ENCODE assay signal across 39 cellular contexts in the genomic region with DNA sequence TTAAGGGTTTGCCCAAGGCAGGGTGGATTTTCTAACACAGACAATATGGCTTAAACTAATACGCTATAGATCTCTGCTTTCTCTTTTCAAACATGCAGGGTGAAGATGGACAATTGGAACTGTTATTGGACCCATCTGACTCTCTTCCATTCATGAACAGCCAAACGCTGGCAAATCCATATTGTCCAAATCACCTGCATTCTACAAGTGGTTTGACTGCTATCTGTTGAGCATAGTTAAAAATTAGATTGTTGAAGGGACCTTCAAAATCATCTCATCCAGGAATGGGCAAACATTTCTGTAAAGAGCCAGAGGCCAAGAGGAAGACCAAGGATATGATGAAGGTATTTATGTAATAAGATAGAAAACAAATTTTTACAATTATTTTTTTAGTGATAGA.
"Had no signal": no experiment of that assay in that cellular context is flagged by ENCODE, and none has a peak within 500 bp of the region (broad histone marks: within the 10 kb centered on the region; RNA-seq: fewer than 3 reads in every experiment).

No MANE protein-coding gene starts in this region.

- FAIRE-seq: astrocyte, bronchial epithelial cell had no signal

- H3K27ac ChIP-seq: adrenal gland, ascending aorta, body of pancreas, brain microvascular endothelial cell, breast epithelium, cardiac muscle cell had no signal

- H3K4me3 ChIP-seq: adrenal gland, ascending aorta, body of pancreas, breast epithelium, cardiac muscle cell had no signal

- H3K27me3 ChIP-seq: ascending aorta, body of pancreas, brain microvascular endothelial cell, breast epithelium, cardiac muscle cell had no signal

- H3K27me3 Mint-ChIP-seq: activated naive CD4-positive, alpha-beta T cell treated with anti-CD3 and anti-CD28 coated beads, Interleukin-2, amount 50 U/mL, for 24 hours; activated naive CD8-positive, alpha-beta T cell; activated T-cell treated with anti-CD3 and anti-CD28 coated beads, Interleukin-2, amount 50 U/mL, for 24 hours; activated T-helper 17 cell treated with anti-CD3 and anti-CD28 coated beads, Interleukin-2, amount 50 U/mL, for 72 hours; brain; central memory CD8-positive, alpha-beta T cell had no signal

- H3K36me3 ChIP-seq: adrenal gland, ascending aorta, brain microvascular endothelial cell, breast epithelium, cardiac muscle cell had no signal

- H3K36me3 Mint-ChIP-seq: activated naive CD8-positive, alpha-beta T cell; activated naive CD8-positive, alpha-beta T cell treated with anti-CD3 and anti-CD28 coated beads for 36 hours; activated naive CD8-positive, alpha-beta T cell treated with anti-CD3 and anti-CD28 coated beads, Interleukin-2, amount 10 ng/mL, durations not matched to agents 7 days and 5 days; brain had no signal

- ATAC-seq: activated naive CD4-positive, alpha-beta T cell treated with anti-CD3 and anti-CD28 coated beads, Interleukin-2, amount 50 U/mL, for 72 hours; activated naive CD8-positive, alpha-beta T cell treated with anti-CD3 and anti-CD28 coated beads, Interleukin-2, amount 50 U/mL, for 24 hours; activated T-cell treated with anti-CD3 and anti-CD28 coated beads, Interleukin-2, amount 50 U/mL, for 4 hours; activated T-helper 17 cell treated with anti-CD3 and anti-CD28 coated beads, Interleukin-2, amount 50 U/mL, for 72 hours; body of pancreas had no signal

- H3K9me3 ChIP-seq: adrenal gland, ascending aorta, body of pancreas, breast epithelium had no signal

- H3K4me1 Mint-ChIP-seq: activated naive CD8-positive, alpha-beta T cell treated with anti-CD3 and anti-CD28 coated beads, Interleukin-2, amount 10 ng/mL, durations not matched to agents 7 days and 5 days had no signal

- DNase-seq: activated effector memory CD4-positive, alpha-beta T cell treated with anti-CD3 and anti-CD28 coated beads, Interleukin-2, amount 50 U/mL, for 16 hours; activated effector memory CD4-positive, alpha-beta T cell treated with Interleukin-2 at 50 U/mL for 16 hours; activated gamma-delta T cell; activated gamma-delta T cell treated with Interleukin-2 at 50 U/mL for 16 hours; activated naive CD4-positive, alpha-beta T cell; activated naive CD4-positive, alpha-beta T cell treated with anti-CD3 and anti-CD28 coated beads for 36 hours; activated naive CD4-positive, alpha-beta T cell treated with anti-CD3 and anti-CD28 coated beads, Interleukin-2, amount 10 ng/mL, durations not matched to agents 7 days and 5 days; activated naive CD4-positive, alpha-beta T cell treated with anti-CD3 and anti-CD28 coated beads, Interleukin-2, amount 50 U/mL, for 16 hours; activated naive CD4-positive, alpha-beta T cell treated with Interleukin-2 at 50 U/mL for 16 hours; activated naive CD8-positive, alpha-beta T cell treated with anti-CD3 and anti-CD28 coated beads for 36 hours; activated naive CD8-positive, alpha-beta T cell treated with anti-CD3 and anti-CD28 coated beads, Interleukin-2, amount 10 ng/mL, durations not matched to agents 7 days and 5 days; activated naive CD8-positive, alpha-beta T cell treated with anti-CD3 and anti-CD28 coated beads, Interleukin-2, amount 50 U/mL, for 24 hours; activated T-cell treated with anti-CD3 and anti-CD28 coated beads, Interleukin-2, amount 50 U/mL, for 24 hours; activated T-cell treated with anti-CD3 and anti-CD28 coated beads, Interleukin-2, amount 50 U/mL, for 4 hours; activated T-cell treated with anti-CD3 and anti-CD28 coated beads, Interleukin-2, amount 50 U/mL, for 48 hours; activated T-cell treated with anti-CD3 and anti-CD28 coated beads, Interleukin-2, amount 50 U/mL, for 72 hours; adrenal gland; amniotic stem cell; amygdala; anterior cingulate cortex; aorta; body of pancreas; brain microvascular endothelial cell; caudate nucleus; central memory CD4-positive, alpha-beta T cell; cerebellar nuclear complex had no signal

- H3K9me3 Mint-ChIP-seq: activated naive CD4-positive, alpha-beta T cell treated with anti-CD3 and anti-CD28 coated beads for 36 hours; activated naive CD4-positive, alpha-beta T cell treated with anti-CD3 and anti-CD28 coated beads, Interleukin-2, amount 50 U/mL, for 24 hours; activated naive CD8-positive, alpha-beta T cell treated with anti-CD3 and anti-CD28 coated beads for 36 hours; activated naive CD8-positive, alpha-beta T cell treated with anti-CD3 and anti-CD28 coated beads, Interleukin-2, amount 10 ng/mL, durations not matched to agents 7 days and 5 days; activated naive CD8-positive, alpha-beta T cell treated with anti-CD3 and anti-CD28 coated beads, Interleukin-2, amount 50 U/mL, for 24 hours; activated T-cell treated with anti-CD3 and anti-CD28 coated beads, Interleukin-2, amount 50 U/mL, for 24 hours; activated T-cell treated with anti-CD3 and anti-CD28 coated beads, Interleukin-2, amount 50 U/mL, for 4 hours; activated T-cell treated with anti-CD3 and anti-CD28 coated beads, Interleukin-2, amount 50 U/mL, for 72 hours; activated T-helper 1 cell treated with anti-CD3 and anti-CD28 coated beads, Interleukin-12 subunit alpha, Interleukin-12 subunit beta, Interleukin-2, Interleukin-4 antibody, amounts not matched to agents 30 ng/mL and 10 ng/mL and 1 ng/mL, durations not matched to agents 14 hours and 24 hours and 36 hours; activated T-helper 17 cell treated with anti-CD3 and anti-CD28 coated beads, Interleukin-2, amount 50 U/mL, for 72 hours; brain; central memory CD8-positive, alpha-beta T cell had no signal

- H3K27ac Mint-ChIP-seq: activated naive CD4-positive, alpha-beta T cell treated with anti-CD3 and anti-CD28 coated beads for 36 hours; activated naive CD4-positive, alpha-beta T cell treated with anti-CD3 and anti-CD28 coated beads, Interleukin-2, amount 10 ng/mL, durations not matched to agents 7 days and 5 days; activated naive CD4-positive, alpha-beta T cell treated with anti-CD3 and anti-CD28 coated beads, Interleukin-2, amount 50 U/mL, for 24 hours; activated naive CD4-positive, alpha-beta T cell treated with anti-CD3 and anti-CD28 coated beads, Interleukin-2, amount 50 U/mL, for 72 hours; activated naive CD8-positive, alpha-beta T cell; activated naive CD8-positive, alpha-beta T cell treated with anti-CD3 and anti-CD28 coated beads for 36 hours; activated naive CD8-positive, alpha-beta T cell treated with anti-CD3 and anti-CD28 coated beads, Interleukin-2, amount 10 ng/mL, durations not matched to agents 7 days and 5 days; activated naive CD8-positive, alpha-beta T cell treated with anti-CD3 and anti-CD28 coated beads, Interleukin-2, amount 50 U/mL, for 24 hours; activated T-cell treated with anti-CD3 and anti-CD28 coated beads, Interleukin-2, amount 50 U/mL, for 24 hours; activated T-cell treated with anti-CD3 and anti-CD28 coated beads, Interleukin-2, amount 50 U/mL, for 72 hours; activated T-helper 1 cell treated with anti-CD3 and anti-CD28 coated beads, Interleukin-12 subunit alpha, Interleukin-12 subunit beta, Interleukin-2, Interleukin-4 antibody, amounts not matched to agents 30 ng/mL and 10 ng/mL and 1 ng/mL, durations not matched to agents 14 hours and 24 hours and 36 hours; activated T-helper 17 cell treated with anti-CD3 and anti-CD28 coated beads, Interleukin-2, amount 50 U/mL, for 72 hours; activated T-helper 2 cell treated with anti-CD3 and anti-CD28 coated beads, Interferon-gamma antibody, Interleukin-2, Interleukin-4, amounts not matched to agents 10 μg/mL and 5 μg/mL and 100 μg/mL, durations not matched to agents 14 hours and 24 hours and 36 hours; brain had no signal

- H3K4me3 Mint-ChIP-seq: activated naive CD4-positive, alpha-beta T cell treated with anti-CD3 and anti-CD28 coated beads for 36 hours; activated naive CD4-positive, alpha-beta T cell treated with anti-CD3 and anti-CD28 coated beads, Interleukin-2, amount 10 ng/mL, durations not matched to agents 7 days and 5 days; activated naive CD4-positive, alpha-beta T cell treated with anti-CD3 and anti-CD28 coated beads, Interleukin-2, amount 50 U/mL, for 24 hours; activated naive CD8-positive, alpha-beta T cell; activated naive CD8-positive, alpha-beta T cell treated with anti-CD3 and anti-CD28 coated beads for 36 hours; activated naive CD8-positive, alpha-beta T cell treated with anti-CD3 and anti-CD28 coated beads, Interleukin-2, amount 10 ng/mL, durations not matched to agents 7 days and 5 days; activated naive CD8-positive, alpha-beta T cell treated with anti-CD3 and anti-CD28 coated beads, Interleukin-2, amount 50 U/mL, for 24 hours; activated T-cell treated with anti-CD3 and anti-CD28 coated beads, Interleukin-2, amount 50 U/mL, for 24 hours; activated T-cell treated with anti-CD3 and anti-CD28 coated beads, Interleukin-2, amount 50 U/mL, for 4 hours; activated T-cell treated with anti-CD3 and anti-CD28 coated beads, Interleukin-2, amount 50 U/mL, for 72 hours; activated T-helper 1 cell treated with anti-CD3 and anti-CD28 coated beads, Interleukin-12 subunit alpha, Interleukin-12 subunit beta, Interleukin-2, Interleukin-4 antibody, amounts not matched to agents 30 ng/mL and 10 ng/mL and 1 ng/mL, durations not matched to agents 14 hours and 24 hours and 36 hours; activated T-helper 17 cell treated with anti-CD3 and anti-CD28 coated beads, Interleukin-2, amount 50 U/mL, for 72 hours; brain; central memory CD8-positive, alpha-beta T cell had no signal

- H3K4me1 ChIP-seq: adrenal gland, ascending aorta, body of pancreas, breast epithelium had no signal
